ENCODE assay signal across 10 cellular contexts in the genomic region with DNA sequence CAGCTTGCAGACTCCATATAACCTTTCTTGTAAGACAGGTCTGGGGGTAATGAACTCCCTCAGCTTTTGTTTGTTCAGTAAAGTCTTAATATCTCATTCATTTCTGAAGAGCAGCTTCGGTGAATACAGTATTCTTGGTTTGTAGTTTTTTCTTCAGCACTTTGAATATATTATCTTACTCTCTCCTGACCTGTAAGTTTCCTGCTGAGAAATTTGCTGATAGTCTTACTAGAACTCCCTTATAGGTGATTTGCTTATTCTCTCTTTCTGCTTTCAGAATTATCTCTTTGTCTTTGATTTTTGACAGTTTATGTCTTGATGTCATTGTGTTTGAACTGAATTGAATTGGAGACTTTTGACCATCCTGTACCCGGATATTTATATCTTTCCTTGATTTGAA. TPM values are rescaled to one million over a fixed set of nuclear protein-coding genes. Genes with fewer than 3 reads are reported as not detected.
"Had no signal": no experiment of that assay in that cellular context is flagged by ENCODE, and none has a peak within 500 bp of the region (broad histone marks: within the 10 kb centered on the region; RNA-seq: fewer than 3 reads in every experiment).

No MANE protein-coding gene starts in this region.

- ATAC-seq: HepG2, K562 had no signal

- H3K27ac ChIP-seq: HL-60, KMS-11 had no signal

- H3K4me1 Mint-ChIP-seq: IgD-negative memory B cell had no signal

- DNase-seq: IMR-90, KBM-7, KG1 had no signal

- H3K27ac Mint-ChIP-seq: IgD-negative memory B cell had no signal

- H3K4me3 Mint-ChIP-seq: IgD-negative memory B cell had no signal

- H3K4me3 ChIP-seq: K562 had no signal

RNA-seq across cellular contexts. Expression of a gene that starts 35.3 kb away (rescaled TPM):
- total RNA-seq: HT1080, IMR-90, K562 had no signal

RNA-seq across cellular contexts. Expression of a gene that starts 54.3 kb away (rescaled TPM):
- total RNA-seq: HepG2, HT-29, HT1080, IMR-90, K562 had no signal
